Comparison of ENCODE assay signal across 1 cellular context in genomic region chr17:49823614-49824013, GRCh38.
TF ChIP-seq lines count a peak whose summit lies in the region.

No MANE protein-coding gene starts in this region.

TF ChIP-seq in HepG2, 621 proteins besides CTCF, POLR2A, EP300 and RAD21:
- no peak for TF ChIP-seq ATF7 (IDR thresholded peaks at IDR 0.05)
- no peak for TF ChIP-seq ATF7 (CRISPR knock-in tag; IDR thresholded peaks at IDR 0.05)
- peak; percentile 31 to 42; a peak in 3 of 4 replicates for TF ChIP-seq MAFK (conservative IDR thresholded peaks at IDR 0.05 in 1 of 2, IDR thresholded peaks at IDR 0.05 in 1 of 2; ENCODE audit: low read length in 2 of 2)
- TF ChIP-seq MAFF (IDR thresholded peaks at IDR 0.05; ENCODE audit: low read depth, low read length): peak; percentile 32; the same call in 1 of the 2 replicates
